ENCODE assay signal across 21 cellular contexts in the genomic region with DNA sequence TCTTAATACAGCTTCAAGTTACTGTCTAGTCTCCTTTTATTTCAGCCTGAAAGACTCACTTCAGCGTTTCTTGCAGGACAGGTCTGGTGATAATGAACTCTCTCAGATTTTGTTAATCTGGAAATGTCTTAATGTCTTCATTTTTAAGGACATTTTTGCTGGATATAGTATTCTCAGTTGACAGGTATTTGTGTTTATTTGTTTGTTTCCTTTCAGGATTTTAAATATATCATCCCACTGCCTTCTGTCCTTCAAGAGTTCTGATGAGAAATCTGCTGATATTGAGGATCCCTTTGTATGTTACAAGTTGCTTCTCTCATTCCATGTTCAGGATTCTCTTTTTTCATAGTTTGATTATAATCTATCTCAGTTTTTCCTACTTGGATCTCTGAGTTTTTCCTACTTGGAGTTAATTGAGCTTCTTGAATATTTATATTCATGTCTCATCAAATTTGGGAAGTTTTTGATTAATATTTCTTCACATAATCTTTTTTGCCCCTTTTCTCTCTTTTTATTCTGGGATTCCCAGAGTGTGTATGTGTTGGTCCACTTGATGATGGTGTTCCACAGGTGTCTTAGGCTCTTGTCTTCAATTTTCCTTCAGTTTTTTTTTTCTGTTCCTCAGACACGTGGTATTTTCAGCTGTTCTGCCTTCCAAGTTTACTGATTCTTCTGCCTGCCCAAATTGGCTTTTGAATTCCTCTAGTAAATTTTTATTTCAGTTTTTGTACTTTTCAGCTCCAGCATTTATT. TPM values are rescaled to one million over a fixed set of nuclear protein-coding genes. Genes with fewer than 3 reads are reported as not detected.
"Had no signal": no experiment of that assay in that cellular context is flagged by ENCODE, and none has a peak within 500 bp of the region (broad histone marks: within the 10 kb centered on the region; RNA-seq: fewer than 3 reads in every experiment).

No MANE protein-coding gene starts in this region.

- H3K27me3 ChIP-seq: adrenal gland, gastrocnemius medialis, heart right ventricle, transverse colon had no signal

- H3K4me3 ChIP-seq: adrenal gland, gastrocnemius medialis, heart right ventricle, prostate gland, smooth muscle cell, transverse colon had no signal

- H3K4me2 ChIP-seq: smooth muscle cell had no signal

- DNase-seq: activated CD4-positive, alpha-beta memory T cell treated with anti-CD3 and anti-CD28 coated beads for 36 hours; activated CD4-positive, alpha-beta T cell treated with anti-CD3 and anti-CD28 coated beads for 1 hour; activated effector memory CD4-positive, alpha-beta T cell treated with anti-CD3 and anti-CD28 coated beads, Interleukin-2, amount 50 U/mL, for 16 hours; activated T-cell treated with anti-CD3 and anti-CD28 coated beads, Interleukin-2, amount 50 U/mL, for 24 hours; adrenal gland; dermis blood vessel endothelial cell; effector memory CD8-positive, alpha-beta T cell; gastrocnemius medialis; heart right ventricle; right cardiac atrium; stimulated activated CD4-positive, alpha-beta T cell treated with anti-CD3 and anti-CD28 coated beads, Interleukin-4, amount 100 ng/mL, for 4 hours; stimulated activated CD8-positive, alpha-beta memory T cell treated with anti-CD3 and anti-CD28 coated beads, Interleukin-4, amount 100 ng/mL, for 48 hours; stimulated activated naive CD8-positive, alpha-beta T cell treated with anti-CD3 and anti-CD28 coated beads, Interleukin-15, Interleukin-2, amounts not matched to agents 100 U/mL and 50 U/mL, for 24 hours; T1000; transverse colon had no signal

- H3K27ac Mint-ChIP-seq: activated CD4-positive, alpha-beta memory T cell treated with anti-CD3 and anti-CD28 coated beads for 36 hours; activated naive CD4-positive, alpha-beta T cell treated with anti-CD3 and anti-CD28 coated beads, Interleukin-2, amount 50 U/mL, for 24 hours; activated T-cell treated with anti-CD3 and anti-CD28 coated beads, Interleukin-2, amount 50 U/mL, for 24 hours; nephron had no signal

- H3K4me1 ChIP-seq: prostate gland had no signal

- H3K36me3 ChIP-seq: adrenal gland, gastrocnemius medialis, prostate gland had no signal

- ATAC-seq: effector memory CD8-positive, alpha-beta T cell; gastrocnemius medialis; heart right ventricle; left lobe of liver; right cardiac atrium; stimulated activated naive CD8-positive, alpha-beta T cell treated with anti-CD3 and anti-CD28 coated beads, Interleukin-15, Interleukin-2, amounts not matched to agents 100 U/mL and 50 U/mL, for 24 hours had no signal

- H3K27ac ChIP-seq: adrenal gland, epithelial cell of prostate, gastrocnemius medialis, heart right ventricle, prostate gland, transverse colon had no signal

- H3K4me3 Mint-ChIP-seq: activated CD4-positive, alpha-beta memory T cell treated with anti-CD3 and anti-CD28 coated beads for 36 hours; activated T-cell treated with anti-CD3 and anti-CD28 coated beads, Interleukin-2, amount 50 U/mL, for 24 hours; nephron had no signal

- H3K9me3 ChIP-seq: prostate gland had no signal

- H3K27me3 Mint-ChIP-seq: activated CD4-positive, alpha-beta memory T cell treated with anti-CD3 and anti-CD28 coated beads for 36 hours; activated naive CD4-positive, alpha-beta T cell treated with anti-CD3 and anti-CD28 coated beads, Interleukin-2, amount 50 U/mL, for 24 hours; activated T-cell treated with anti-CD3 and anti-CD28 coated beads, Interleukin-2, amount 50 U/mL, for 24 hours; effector memory CD8-positive, alpha-beta T cell had no signal

RNA-seq across cellular contexts. Expression of a gene that starts 50.0 kb away (rescaled TPM):
- polyA plus RNA-seq: smooth muscle cell had no signal
